Comparison of ENCODE assay signal across 13 cellular contexts in the genomic region with DNA sequence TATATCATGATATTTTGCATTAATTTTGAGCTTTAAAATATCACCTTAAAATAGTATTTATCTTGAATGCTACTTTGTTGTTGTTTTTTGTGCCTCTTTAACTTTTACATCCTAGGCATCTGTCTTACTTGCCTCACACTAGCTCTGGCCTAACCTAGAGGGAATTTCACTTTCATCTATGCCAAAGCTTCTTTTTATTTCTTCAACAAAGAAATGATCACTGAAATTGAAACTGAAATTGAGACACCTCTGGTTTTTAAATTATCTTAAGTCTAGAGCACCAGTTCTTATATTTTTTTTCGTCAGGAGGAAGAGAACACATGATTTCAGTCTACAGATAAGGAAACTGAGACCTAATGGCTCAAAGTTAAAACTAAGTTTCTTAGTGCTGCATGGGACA. TPM values are rescaled to one million over a fixed set of nuclear protein-coding genes. Genes with fewer than 3 reads are reported as not detected.
A peak's percentile ranks its signal among the peaks of the same experiment; 100 is the strongest.
DNase-seq lines count a peak whose midpoint lies in the region; ATAC-seq and TF ChIP-seq lines count a peak whose summit lies in the region.
"Had no signal": no experiment of that assay in that cellular context is flagged by ENCODE, and none has a peak within 500 bp of the region (broad histone marks: within the 10 kb centered on the region; RNA-seq: fewer than 3 reads in every experiment).

No MANE protein-coding gene starts in this region.

- no peak overlapping the region for H3K27ac ChIP-seq in body of pancreas
- H3K27ac ChIP-seq: left lung had no signal

- H3K36me3 Mint-ChIP-seq in activated CD4-positive, alpha-beta memory T cell treated with anti-CD3 and anti-CD28 coated beads for 36 hours, result no peaks in the 10 kb centered on the region
- H3K36me3 Mint-ChIP-seq: CD14-positive monocyte had no signal

- TF ChIP-seq CTCF in body of pancreas (IDR thresholded peaks at IDR 0.05), result no peak

- no peak overlapping the region for H3K4me3 Mint-ChIP-seq in activated CD4-positive, alpha-beta memory T cell treated with anti-CD3 and anti-CD28 coated beads for 36 hours
- H3K4me3 Mint-ChIP-seq: CD14-positive monocyte had no signal

- intact Hi-C loops in body of pancreas (cut with DNase I) (no loop called here), posterior vena cava (cut with DNase I) (no loop called here)
- intact Hi-C loops in activated CD4-positive, alpha-beta memory T cell treated with anti-CD3 and anti-CD28 coated beads for 36 hours (cut with micrococcal nuclease), result no loop called here

- WGBS in body of pancreas, 2 donors, result 32 to 45% methylated on average over 1 of the region's 1 CpG

- no peaks in the 10 kb centered on the region for H3K9me3 ChIP-seq in body of pancreas
- H3K9me3 ChIP-seq: left lung had no signal

- H3K27ac Mint-ChIP-seq in activated CD4-positive, alpha-beta memory T cell treated with anti-CD3 and anti-CD28 coated beads for 36 hours, result no peak overlapping the region
- H3K27ac Mint-ChIP-seq: CD14-positive monocyte had no signal

- CTCF ChIA-PET in activated CD4-positive, alpha-beta memory T cell treated with anti-CD3 and anti-CD28 coated beads for 36 hours (lab: Charles Lee), result interaction anchor here (1.0 kb wide), 1 partner anchor 11 kb away, joined by 3 read pairs; no protein-coding TSS in a partner anchor

- DNase-seq in NCI-H345 treated with DMSO at 0.1 percent for 48 hours (lab: John Stamatoyannopoulos, UW; ENCODE audit: unreplicated experiment) (no peak), body of pancreas (no peak), posterior vena cava (ENCODE audit: low spot score) (no peak)
- no peak for DNase-seq in activated CD4-positive, alpha-beta memory T cell treated with anti-CD3 and anti-CD28 coated beads for 36 hours
- DNase-seq: activated naive CD4-positive, alpha-beta T cell; left lung; stimulated activated CD4-positive, alpha-beta T cell treated with anti-CD3 and anti-CD28 coated beads, Interleukin-2, amount 100 ng/mL, for 48 hours had no signal

- peaks cover 16% of the 10 kb centered on the region for H3K4me1 Mint-ChIP-seq in activated CD4-positive, alpha-beta memory T cell treated with anti-CD3 and anti-CD28 coated beads for 36 hours (ENCODE audit: low read depth)

- ATAC-seq in GM18511 (IDR thresholded peaks at IDR 0.05; ENCODE audit: unreplicated experiment), result peak; percentile 85
- peak; percentile 61 for ATAC-seq in GM19463 (IDR thresholded peaks at IDR 0.05; ENCODE audit: unreplicated experiment)
- peak; percentile 91 for ATAC-seq in HG02870 (IDR thresholded peaks at IDR 0.05; ENCODE audit: unreplicated experiment)
- ATAC-seq in HG03521 (IDR thresholded peaks at IDR 0.05; ENCODE audit: unreplicated experiment), result peak; percentile 49
- no peak for ATAC-seq in body of pancreas
- ATAC-seq: left lung had no signal

- no peak for TF ChIP-seq POLR2A in body of pancreas (IDR thresholded peaks at IDR 0.05)

- H3K27me3 Mint-ChIP-seq in activated CD4-positive, alpha-beta memory T cell treated with anti-CD3 and anti-CD28 coated beads for 36 hours, result peaks cover 26% of the 10 kb centered on the region

- H3K9me3 Mint-ChIP-seq in activated CD4-positive, alpha-beta memory T cell treated with anti-CD3 and anti-CD28 coated beads for 36 hours, result no peaks in the 10 kb centered on the region

- no peaks in the 10 kb centered on the region for H3K27me3 ChIP-seq in body of pancreas

- H3K4me3 ChIP-seq in body of pancreas, result no peak overlapping the region
- H3K4me3 ChIP-seq: left lung had no signal

- POLR2A ChIA-PET in activated CD4-positive, alpha-beta memory T cell treated with anti-CD3 and anti-CD28 coated beads for 36 hours (lab: Charles Lee), result no interaction called here

- peaks cover 14% of the 10 kb centered on the region for H3K4me1 ChIP-seq in body of pancreas

- H3K36me3 ChIP-seq in body of pancreas (replicated peaks in 1 of 2; ENCODE audit: insufficient read depth in 1 of 2, low read depth in 2 of 2), result no peaks in the 10 kb centered on the region
- H3K36me3 ChIP-seq: left lung had no signal

RNA-seq across cellular contexts. Expression of gene SCIN, which starts 3.5 kb away (rescaled TPM):
- total RNA-seq in body of pancreas, result 1 to 10 TPM in 1 of 2 donors, not detected in 1; 1.3 TPM
- under 1 TPM; 0.29 to 0.79 TPM for total RNA-seq in posterior vena cava
- total RNA-seq in activated CD4-positive, alpha-beta memory T cell treated with anti-CD3 and anti-CD28 coated beads for 36 hours, result under 1 TPM in 1 of 2 experiments, not detected in 1; 0.12 TPM
- total RNA-seq: NCI-H460 had no signal
